ENCODE assay signal across 1 cellular context in the genomic region with DNA sequence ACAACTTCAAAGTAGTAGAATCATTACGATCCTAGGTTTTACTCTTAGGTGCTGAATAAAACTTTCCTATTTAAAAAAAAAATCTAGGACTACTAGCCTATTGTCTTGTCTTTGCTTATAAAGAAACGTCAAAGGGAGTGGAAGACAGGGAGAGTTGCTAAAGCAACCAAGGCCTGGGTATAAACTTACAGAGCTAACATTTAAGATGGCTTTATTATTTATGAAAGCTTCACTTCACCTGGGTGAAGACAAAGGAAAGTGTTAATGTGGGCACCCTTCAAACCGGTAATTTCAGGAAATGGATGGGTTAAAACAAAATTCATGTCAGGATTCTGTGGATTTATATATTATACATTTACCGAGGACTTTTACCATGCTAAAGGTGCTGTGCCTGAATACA.
TF ChIP-seq lines count a peak whose summit lies in the region.

No MANE protein-coding gene starts in this region.

TF ChIP-seq in WTC11, 78 proteins besides CTCF, POLR2A, EP300 and RAD21 (continued from another document):
- TF ChIP-seq, protein P1, sequence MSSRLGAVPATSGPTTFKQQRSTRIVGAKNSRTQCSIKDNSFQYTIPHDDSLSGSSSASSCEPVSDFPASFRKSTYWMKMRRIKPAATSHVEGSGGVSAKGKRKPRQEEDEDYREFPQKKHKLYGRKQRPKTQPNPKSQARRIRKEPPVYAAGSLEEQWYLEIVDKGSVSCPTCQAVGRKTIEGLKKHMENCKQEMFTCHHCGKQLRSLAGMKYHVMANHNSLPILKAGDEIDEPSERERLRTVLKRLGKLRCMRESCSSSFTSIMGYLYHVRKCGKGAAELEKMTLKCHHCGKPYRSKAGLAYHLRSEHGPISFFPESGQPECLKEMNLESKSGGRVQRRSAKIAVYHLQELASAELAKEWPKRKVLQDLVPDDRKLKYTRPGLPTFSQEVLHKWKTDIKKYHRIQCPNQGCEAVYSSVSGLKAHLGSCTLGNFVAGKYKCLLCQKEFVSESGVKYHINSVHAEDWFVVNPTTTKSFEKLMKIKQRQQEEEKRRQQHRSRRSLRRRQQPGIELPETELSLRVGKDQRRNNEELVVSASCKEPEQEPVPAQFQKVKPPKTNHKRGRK (CRISPR knock-in tag; IDR thresholded peaks at IDR 0.05; ENCODE audit: borderline replicate concordance) = no peak
- TF ChIP-seq ZSCAN18 (CRISPR knock-in tag; IDR thresholded peaks at IDR 0.05) (no peak), CBFB (CRISPR knock-in tag; IDR thresholded peaks at IDR 0.05; ENCODE audit: low read depth) (no peak), ZNF396 (CRISPR knock-in tag; IDR thresholded peaks at IDR 0.05; ENCODE audit: borderline replicate concordance) (no peak), NR2C2 (CRISPR knock-in tag; IDR thresholded peaks at IDR 0.05) (no peak), IRF1 (CRISPR knock-in tag; IDR thresholded peaks at IDR 0.05) (no peak), AR (CRISPR knock-in tag; IDR thresholded peaks at IDR 0.05) (no peak), OVOL2 (CRISPR knock-in tag; IDR thresholded peaks at IDR 0.05; ENCODE audit: borderline replicate concordance) (no peak)
- TF ChIP-seq, protein P2, sequence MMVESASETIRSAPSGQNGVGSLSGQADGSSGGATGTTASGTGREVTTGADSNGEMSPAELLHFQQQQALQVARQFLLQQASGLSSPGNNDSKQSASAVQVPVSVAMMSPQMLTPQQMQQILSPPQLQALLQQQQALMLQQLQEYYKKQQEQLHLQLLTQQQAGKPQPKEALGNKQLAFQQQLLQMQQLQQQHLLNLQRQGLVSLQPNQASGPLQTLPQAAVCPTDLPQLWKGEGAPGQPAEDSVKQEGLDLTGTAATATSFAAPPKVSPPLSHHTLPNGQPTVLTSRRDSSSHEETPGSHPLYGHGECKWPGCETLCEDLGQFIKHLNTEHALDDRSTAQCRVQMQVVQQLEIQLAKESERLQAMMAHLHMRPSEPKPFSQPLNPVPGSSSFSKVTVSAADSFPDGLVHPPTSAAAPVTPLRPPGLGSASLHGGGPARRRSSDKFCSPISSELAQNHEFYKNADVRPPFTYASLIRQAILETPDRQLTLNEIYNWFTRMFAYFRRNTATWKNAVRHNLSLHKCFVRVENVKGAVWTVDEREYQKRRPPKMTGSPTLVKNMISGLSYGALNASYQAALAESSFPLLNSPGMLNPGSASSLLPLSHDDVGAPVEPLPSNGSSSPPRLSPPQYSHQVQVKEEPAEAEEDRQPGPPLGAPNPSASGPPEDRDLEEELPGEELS (CRISPR knock-in tag; IDR thresholded peaks at IDR 0.05) = no peak
